ENCODE assay signal across 1 cellular context in the genomic region with DNA sequence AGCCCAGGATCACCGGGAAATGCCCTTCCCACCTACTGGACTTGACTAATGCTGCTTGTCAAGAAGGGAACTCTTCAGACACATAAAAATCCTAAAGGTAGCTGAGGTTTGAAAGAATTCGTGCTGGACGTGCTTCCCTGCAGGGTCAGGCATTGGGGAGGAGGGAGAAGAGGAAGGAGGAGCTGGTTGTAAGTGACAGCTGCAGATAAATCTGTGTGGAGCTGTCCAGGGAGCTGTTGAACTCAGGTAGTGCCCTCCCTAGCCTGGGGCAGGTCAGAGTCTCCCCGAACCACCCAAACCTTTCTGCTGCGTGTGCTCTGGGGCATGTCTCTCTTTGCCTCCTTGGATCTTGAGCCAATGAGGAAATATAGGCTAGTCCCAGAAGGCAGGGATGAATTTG.
A peak's percentile ranks its signal among the peaks of the same experiment; 100 is the strongest.
TF ChIP-seq lines count a peak whose summit lies in the region.

No MANE protein-coding gene starts in this region.

TF ChIP-seq in HepG2, 621 proteins besides CTCF, POLR2A, EP300 and RAD21 (continued from another document):
- TF ChIP-seq, protein P1, sequence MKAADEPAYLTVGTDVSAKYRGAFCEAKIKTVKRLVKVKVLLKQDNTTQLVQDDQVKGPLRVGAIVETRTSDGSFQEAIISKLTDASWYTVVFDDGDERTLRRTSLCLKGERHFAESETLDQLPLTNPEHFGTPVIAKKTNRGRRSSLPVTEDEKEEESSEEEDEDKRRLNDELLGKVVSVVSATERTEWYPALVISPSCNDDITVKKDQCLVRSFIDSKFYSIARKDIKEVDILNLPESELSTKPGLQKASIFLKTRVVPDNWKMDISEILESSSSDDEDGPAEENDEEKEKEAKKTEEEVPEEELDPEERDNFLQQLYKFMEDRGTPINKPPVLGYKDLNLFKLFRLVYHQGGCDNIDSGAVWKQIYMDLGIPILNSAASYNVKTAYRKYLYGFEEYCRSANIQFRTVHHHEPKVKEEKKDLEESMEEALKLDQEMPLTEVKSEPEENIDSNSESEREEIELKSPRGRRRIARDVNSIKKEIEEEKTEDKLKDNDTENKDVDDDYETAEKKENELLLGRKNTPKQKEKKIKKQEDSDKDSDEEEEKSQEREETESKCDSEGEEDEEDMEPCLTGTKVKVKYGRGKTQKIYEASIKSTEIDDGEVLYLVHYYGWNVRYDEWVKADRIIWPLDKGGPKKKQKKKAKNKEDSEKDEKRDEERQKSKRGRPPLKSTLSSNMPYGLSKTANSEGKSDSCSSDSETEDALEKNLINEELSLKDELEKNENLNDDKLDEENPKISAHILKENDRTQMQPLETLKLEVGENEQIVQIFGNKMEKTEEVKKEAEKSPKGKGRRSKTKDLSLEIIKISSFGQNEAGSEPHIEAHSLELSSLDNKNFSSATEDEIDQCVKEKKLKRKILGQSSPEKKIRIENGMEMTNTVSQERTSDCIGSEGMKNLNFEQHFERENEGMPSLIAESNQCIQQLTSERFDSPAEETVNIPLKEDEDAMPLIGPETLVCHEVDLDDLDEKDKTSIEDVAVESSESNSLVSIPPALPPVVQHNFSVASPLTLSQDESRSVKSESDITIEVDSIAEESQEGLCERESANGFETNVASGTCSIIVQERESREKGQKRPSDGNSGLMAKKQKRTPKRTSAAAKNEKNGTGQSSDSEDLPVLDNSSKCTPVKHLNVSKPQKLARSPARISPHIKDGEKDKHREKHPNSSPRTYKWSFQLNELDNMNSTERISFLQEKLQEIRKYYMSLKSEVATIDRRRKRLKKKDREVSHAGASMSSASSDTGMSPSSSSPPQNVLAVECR (CRISPR knock-in tag; IDR thresholded peaks at IDR 0.05; ENCODE audit: borderline replicate concordance) = no peak
- TF ChIP-seq, protein P2, sequence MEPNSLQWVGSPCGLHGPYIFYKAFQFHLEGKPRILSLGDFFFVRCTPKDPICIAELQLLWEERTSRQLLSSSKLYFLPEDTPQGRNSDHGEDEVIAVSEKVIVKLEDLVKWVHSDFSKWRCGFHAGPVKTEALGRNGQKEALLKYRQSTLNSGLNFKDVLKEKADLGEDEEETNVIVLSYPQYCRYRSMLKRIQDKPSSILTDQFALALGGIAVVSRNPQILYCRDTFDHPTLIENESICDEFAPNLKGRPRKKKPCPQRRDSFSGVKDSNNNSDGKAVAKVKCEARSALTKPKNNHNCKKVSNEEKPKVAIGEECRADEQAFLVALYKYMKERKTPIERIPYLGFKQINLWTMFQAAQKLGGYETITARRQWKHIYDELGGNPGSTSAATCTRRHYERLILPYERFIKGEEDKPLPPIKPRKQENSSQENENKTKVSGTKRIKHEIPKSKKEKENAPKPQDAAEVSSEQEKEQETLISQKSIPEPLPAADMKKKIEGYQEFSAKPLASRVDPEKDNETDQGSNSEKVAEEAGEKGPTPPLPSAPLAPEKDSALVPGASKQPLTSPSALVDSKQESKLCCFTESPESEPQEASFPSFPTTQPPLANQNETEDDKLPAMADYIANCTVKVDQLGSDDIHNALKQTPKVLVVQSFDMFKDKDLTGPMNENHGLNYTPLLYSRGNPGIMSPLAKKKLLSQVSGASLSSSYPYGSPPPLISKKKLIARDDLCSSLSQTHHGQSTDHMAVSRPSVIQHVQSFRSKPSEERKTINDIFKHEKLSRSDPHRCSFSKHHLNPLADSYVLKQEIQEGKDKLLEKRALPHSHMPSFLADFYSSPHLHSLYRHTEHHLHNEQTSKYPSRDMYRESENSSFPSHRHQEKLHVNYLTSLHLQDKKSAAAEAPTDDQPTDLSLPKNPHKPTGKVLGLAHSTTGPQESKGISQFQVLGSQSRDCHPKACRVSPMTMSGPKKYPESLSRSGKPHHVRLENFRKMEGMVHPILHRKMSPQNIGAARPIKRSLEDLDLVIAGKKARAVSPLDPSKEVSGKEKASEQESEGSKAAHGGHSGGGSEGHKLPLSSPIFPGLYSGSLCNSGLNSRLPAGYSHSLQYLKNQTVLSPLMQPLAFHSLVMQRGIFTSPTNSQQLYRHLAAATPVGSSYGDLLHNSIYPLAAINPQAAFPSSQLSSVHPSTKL (CRISPR knock-in tag; IDR thresholded peaks at IDR 0.05) = no peak
- TF ChIP-seq SAP130 (CRISPR knock-in tag; IDR thresholded peaks at IDR 0.05; ENCODE audit: low read depth) (peak; percentile 52; the same call in 1 of the 2 replicates), ZNF564 (CRISPR knock-in tag; IDR thresholded peaks at IDR 0.05) (no peak), MIER2 (CRISPR knock-in tag; IDR thresholded peaks at IDR 0.05) (0 out of 2 replicates have a peak, but pooled peaks have one; percentile 40), SATB2 (CRISPR knock-in tag; IDR thresholded peaks at IDR 0.05) (no peak), PTBP1 (IDR thresholded peaks at IDR 0.05; ENCODE audit: low read depth, low read length, poor library complexity, severe bottlenecking) (no peak), ZNF263 (CRISPR knock-in tag; IDR thresholded peaks at IDR 0.05) (peak; percentile 98), SP4 (CRISPR knock-in tag; IDR thresholded peaks at IDR 0.05) (no peak), ZNF30 (CRISPR knock-in tag; IDR thresholded peaks at IDR 0.05) (no peak), AKAP8 (CRISPR knock-in tag; IDR thresholded peaks at IDR 0.05) (no peak), LCORL (IDR thresholded peaks at IDR 0.05) (no peak), LCORL (CRISPR knock-in tag; IDR thresholded peaks at IDR 0.05) (no peak), TBX3 (IDR thresholded peaks at IDR 0.05; ENCODE audit: borderline replicate concordance) (no peak), SRF (IDR thresholded peaks at IDR 0.05; ENCODE audit: low read depth, low read length) (no peak), KMT2A (CRISPR knock-in tag; IDR thresholded peaks at IDR 0.05) (no peak), ZNF256 (CRISPR knock-in tag; conservative IDR thresholded peaks at IDR 0.05) (no peak), ZNF83 (CRISPR knock-in tag; IDR thresholded peaks at IDR 0.05; ENCODE audit: borderline replicate concordance) (no peak)
- TF ChIP-seq, protein P3, sequence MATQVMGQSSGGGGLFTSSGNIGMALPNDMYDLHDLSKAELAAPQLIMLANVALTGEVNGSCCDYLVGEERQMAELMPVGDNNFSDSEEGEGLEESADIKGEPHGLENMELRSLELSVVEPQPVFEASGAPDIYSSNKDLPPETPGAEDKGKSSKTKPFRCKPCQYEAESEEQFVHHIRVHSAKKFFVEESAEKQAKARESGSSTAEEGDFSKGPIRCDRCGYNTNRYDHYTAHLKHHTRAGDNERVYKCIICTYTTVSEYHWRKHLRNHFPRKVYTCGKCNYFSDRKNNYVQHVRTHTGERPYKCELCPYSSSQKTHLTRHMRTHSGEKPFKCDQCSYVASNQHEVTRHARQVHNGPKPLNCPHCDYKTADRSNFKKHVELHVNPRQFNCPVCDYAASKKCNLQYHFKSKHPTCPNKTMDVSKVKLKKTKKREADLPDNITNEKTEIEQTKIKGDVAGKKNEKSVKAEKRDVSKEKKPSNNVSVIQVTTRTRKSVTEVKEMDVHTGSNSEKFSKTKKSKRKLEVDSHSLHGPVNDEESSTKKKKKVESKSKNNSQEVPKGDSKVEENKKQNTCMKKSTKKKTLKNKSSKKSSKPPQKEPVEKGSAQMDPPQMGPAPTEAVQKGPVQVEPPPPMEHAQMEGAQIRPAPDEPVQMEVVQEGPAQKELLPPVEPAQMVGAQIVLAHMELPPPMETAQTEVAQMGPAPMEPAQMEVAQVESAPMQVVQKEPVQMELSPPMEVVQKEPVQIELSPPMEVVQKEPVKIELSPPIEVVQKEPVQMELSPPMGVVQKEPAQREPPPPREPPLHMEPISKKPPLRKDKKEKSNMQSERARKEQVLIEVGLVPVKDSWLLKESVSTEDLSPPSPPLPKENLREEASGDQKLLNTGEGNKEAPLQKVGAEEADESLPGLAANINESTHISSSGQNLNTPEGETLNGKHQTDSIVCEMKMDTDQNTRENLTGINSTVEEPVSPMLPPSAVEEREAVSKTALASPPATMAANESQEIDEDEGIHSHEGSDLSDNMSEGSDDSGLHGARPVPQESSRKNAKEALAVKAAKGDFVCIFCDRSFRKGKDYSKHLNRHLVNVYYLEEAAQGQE (IDR thresholded peaks at IDR 0.05; ENCODE audit: borderline replicate concordance in 1 of 2, low read depth in 1 of 2, low read length in 2 of 2) = peak in 1 of 2 experiments; percentile 75; a peak in 1 of 4 replicates
- TF ChIP-seq, protein P4, sequence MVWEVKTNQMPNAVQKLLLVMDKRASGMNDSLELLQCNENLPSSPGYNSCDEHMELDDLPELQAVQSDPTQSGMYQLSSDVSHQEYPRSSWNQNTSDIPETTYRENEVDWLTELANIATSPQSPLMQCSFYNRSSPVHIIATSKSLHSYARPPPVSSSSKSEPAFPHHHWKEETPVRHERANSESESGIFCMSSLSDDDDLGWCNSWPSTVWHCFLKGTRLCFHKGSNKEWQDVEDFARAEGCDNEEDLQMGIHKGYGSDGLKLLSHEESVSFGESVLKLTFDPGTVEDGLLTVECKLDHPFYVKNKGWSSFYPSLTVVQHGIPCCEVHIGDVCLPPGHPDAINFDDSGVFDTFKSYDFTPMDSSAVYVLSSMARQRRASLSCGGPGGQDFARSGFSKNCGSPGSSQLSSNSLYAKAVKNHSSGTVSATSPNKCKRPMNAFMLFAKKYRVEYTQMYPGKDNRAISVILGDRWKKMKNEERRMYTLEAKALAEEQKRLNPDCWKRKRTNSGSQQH (CRISPR knock-in tag; IDR thresholded peaks at IDR 0.05; ENCODE audit: low read depth) = no peak
- TF ChIP-seq, protein P5, sequence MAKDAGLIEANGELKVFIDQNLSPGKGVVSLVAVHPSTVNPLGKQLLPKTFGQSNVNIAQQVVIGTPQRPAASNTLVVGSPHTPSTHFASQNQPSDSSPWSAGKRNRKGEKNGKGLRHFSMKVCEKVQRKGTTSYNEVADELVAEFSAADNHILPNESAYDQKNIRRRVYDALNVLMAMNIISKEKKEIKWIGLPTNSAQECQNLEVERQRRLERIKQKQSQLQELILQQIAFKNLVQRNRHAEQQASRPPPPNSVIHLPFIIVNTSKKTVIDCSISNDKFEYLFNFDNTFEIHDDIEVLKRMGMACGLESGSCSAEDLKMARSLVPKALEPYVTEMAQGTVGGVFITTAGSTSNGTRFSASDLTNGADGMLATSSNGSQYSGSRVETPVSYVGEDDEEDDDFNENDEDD (CRISPR knock-in tag; IDR thresholded peaks at IDR 0.05; ENCODE audit: borderline replicate concordance) = no peak
- TF ChIP-seq, protein P6, sequence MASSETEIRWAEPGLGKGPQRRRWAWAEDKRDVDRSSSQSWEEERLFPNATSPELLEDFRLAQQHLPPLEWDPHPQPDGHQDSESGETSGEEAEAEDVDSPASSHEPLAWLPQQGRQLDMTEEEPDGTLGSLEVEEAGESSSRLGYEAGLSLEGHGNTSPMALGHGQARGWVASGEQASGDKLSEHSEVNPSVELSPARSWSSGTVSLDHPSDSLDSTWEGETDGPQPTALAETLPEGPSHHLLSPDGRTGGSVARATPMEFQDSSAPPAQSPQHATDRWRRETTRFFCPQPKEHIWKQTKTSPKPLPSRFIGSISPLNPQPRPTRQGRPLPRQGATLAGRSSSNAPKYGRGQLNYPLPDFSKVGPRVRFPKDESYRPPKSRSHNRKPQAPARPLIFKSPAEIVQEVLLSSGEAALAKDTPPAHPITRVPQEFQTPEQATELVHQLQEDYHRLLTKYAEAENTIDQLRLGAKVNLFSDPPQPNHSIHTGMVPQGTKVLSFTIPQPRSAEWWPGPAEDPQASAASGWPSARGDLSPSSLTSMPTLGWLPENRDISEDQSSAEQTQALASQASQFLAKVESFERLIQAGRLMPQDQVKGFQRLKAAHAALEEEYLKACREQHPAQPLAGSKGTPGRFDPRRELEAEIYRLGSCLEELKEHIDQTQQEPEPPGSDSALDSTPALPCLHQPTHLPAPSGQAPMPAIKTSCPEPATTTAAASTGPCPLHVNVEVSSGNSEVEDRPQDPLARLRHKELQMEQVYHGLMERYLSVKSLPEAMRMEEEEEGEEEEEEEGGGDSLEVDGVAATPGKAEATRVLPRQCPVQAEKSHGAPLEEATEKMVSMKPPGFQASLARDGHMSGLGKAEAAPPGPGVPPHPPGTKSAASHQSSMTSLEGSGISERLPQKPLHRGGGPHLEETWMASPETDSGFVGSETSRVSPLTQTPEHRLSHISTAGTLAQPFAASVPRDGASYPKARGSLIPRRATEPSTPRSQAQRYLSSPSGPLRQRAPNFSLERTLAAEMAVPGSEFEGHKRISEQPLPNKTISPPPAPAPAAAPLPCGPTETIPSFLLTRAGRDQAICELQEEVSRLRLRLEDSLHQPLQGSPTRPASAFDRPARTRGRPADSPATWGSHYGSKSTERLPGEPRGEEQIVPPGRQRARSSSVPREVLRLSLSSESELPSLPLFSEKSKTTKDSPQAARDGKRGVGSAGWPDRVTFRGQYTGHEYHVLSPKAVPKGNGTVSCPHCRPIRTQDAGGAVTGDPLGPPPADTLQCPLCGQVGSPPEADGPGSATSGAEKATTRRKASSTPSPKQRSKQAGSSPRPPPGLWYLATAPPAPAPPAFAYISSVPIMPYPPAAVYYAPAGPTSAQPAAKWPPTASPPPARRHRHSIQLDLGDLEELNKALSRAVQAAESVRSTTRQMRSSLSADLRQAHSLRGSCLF (CRISPR knock-in tag; IDR thresholded peaks at IDR 0.05; ENCODE audit: borderline replicate concordance) = no peak
TF ChIP-seq in HepG2: peak in this region for 4.
